Comparison of ENCODE assay signal across 28 cellular contexts in the genomic region with DNA sequence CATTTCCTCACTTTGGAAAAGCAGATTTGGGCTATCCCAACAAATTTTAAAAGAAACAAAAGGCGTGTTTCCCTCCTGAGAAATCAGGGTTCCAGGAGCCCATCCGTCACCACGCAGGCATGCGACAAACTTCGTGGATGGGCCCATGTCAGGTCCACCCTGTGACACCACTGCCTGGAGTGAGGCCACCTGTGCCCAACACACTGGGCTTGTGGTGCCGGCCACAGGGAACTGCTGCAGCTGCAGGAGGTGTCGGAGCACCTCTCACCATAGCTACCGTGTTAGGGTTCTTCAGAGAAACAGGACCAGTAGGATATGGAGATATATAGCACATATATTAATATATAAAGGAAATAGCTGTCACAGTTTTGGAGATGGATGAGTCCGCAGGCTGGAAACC.
"Had no signal": no experiment of that assay in that cellular context is flagged by ENCODE, and none has a peak within 500 bp of the region (broad histone marks: within the 10 kb centered on the region; RNA-seq: fewer than 3 reads in every experiment).

No MANE protein-coding gene starts in this region.

- H3K9me3 ChIP-seq: MG63, Peyer's patch, SJSA1, SK-N-SH had no signal

- H3K27ac ChIP-seq: brain microvascular endothelial cell, Peyer's patch, SJSA1 had no signal

- DNase-seq: activated CD4-positive, alpha-beta T cell treated with anti-CD3 and anti-CD28 coated beads, Interleukin-2, amount 10 ng/mL, durations not matched to agents 24 days and 14 days; activated CD4-positive, alpha-beta T cell treated with anti-CD3 and anti-CD28 coated beads, Interleukin-2, amount 50 U/mL, for 4 hours; activated CD8-positive, alpha-beta T cell treated with anti-CD3 and anti-CD28 coated beads for 36 hours; activated naive CD4-positive, alpha-beta T cell; activated naive CD4-positive, alpha-beta T cell treated with anti-CD3 and anti-CD28 coated beads, Interleukin-2, amount 50 U/mL, for 16 hours; activated naive CD8-positive, alpha-beta T cell treated with anti-CD3 and anti-CD28 coated beads for 36 hours; activated T-cell treated with anti-CD3 and anti-CD28 coated beads for 4 hours; activated T-cell treated with anti-CD3 and anti-CD28 coated beads, Interleukin-2, amount 50 U/mL, for 4 hours; amniotic stem cell; brain microvascular endothelial cell; Kasumi-1; KG1; MG63; NCI-H1048; NCI-H1105 treated with DMSO at 0.1 percent for 48 hours; NCI-H1436 treated with DMSO at 0.1 percent for 48 hours; NCI-H1694 treated with DMSO at 0.1 percent for 48 hours; NCI-H2029; NCI-H510A; NCI-H526; NCI-H748 treated with DMSO at 0.1 percent for 48 hours; NK-92 treated with Interleukin-12 subunit alpha and Interleukin-12 subunit beta, amount 100 ng/mL, for 24 hours; PC-3; Peyer's patch; RPMI8226; SHP77 treated with DMSO at 0.1 percent for 48 hours had no signal

- H3K4me1 ChIP-seq: SJSA1 had no signal

- H3K4me3 ChIP-seq: MG63, Peyer's patch, SJSA1 had no signal

- H3K27me3 ChIP-seq: brain microvascular endothelial cell, MG63, Peyer's patch, SJSA1 had no signal

- H3K36me3 ChIP-seq: brain microvascular endothelial cell, MG63, Peyer's patch, SJSA1 had no signal
